Comparison of ENCODE assay signal across 1 cellular context in genomic region chr1:53328009-53328489, GRCh38.
TF ChIP-seq lines count a peak whose summit lies in the region.

LRP8 (minus strand) TSS chr1:53328070; CDS start chr1:53327912, 158 bp downstream.

TF ChIP-seq in SK-N-SH, 30 proteins besides CTCF, POLR2A, EP300 and RAD21 (continued from another document):
- no peak for TF ChIP-seq YY1 (IDR thresholded peaks at IDR 0.05; ENCODE audit: low read depth)
- no peak for TF ChIP-seq SMC3 (IDR thresholded peaks at IDR 0.05; ENCODE audit: low read depth, low read length)
- TF ChIP-seq RXRA (IDR thresholded peaks at IDR 0.05; ENCODE audit: borderline replicate concordance, low read depth), result no peak
- TF ChIP-seq MXI1 (IDR thresholded peaks at IDR 0.05; ENCODE audit: low read depth, low read length), result 0 out of 2 replicates have a peak, but pooled peaks have one; percentile 34
- 0 out of 2 replicates have a peak, but pooled peaks have one; percentile 35 for TF ChIP-seq RCOR1 (IDR thresholded peaks at IDR 0.05; ENCODE audit: low read length)
